In the genomic region with DNA sequence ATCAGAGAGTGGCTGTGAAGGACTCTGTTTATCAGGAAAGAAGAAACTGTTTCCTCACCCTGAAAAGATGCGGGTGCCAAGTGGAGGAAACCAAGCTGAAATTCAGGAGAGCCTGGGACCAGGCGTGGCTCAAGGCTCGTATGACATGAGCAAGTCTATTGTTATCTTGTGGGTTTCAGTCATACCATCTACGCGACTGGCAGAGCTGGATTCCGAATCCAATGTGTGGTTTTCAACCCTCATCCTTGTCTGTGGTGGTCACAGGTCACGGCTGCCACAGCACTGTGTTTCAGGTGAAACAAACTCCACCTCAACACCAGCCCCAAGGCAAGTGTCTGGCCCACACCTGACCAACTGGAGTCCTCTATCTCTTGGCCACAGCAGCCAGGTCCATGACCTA, we compare ENCODE assay signal across 26 cellular contexts. TPM values are rescaled to one million over a fixed set of nuclear protein-coding genes. Genes with fewer than 3 reads are reported as not detected.
"Had no signal": no experiment of that assay in that cellular context is flagged by ENCODE, and none has a peak within 500 bp of the region (broad histone marks: within the 10 kb centered on the region; RNA-seq: fewer than 3 reads in every experiment).

No MANE protein-coding gene starts in this region.

- H3K9me3 ChIP-seq: gastrocnemius medialis, heart right ventricle, left ventricle myocardium inferior, lower lobe of right lung, ovary, right atrium auricular region, suprapubic skin, thyroid gland, upper lobe of left lung, vagina had no signal

- ATAC-seq: effector memory CD8-positive, alpha-beta T cell; gastrocnemius medialis; heart right ventricle; lower lobe of right lung; natural killer cell treated with Interleukin-12 subunit alpha and Interleukin-12 subunit beta and Interleukin-15 and Interleukin-18, amount 100 ng/mL, for 72 hours; stimulated activated naive CD8-positive, alpha-beta T cell treated with anti-CD3 and anti-CD28 coated beads, Interleukin-15, Interleukin-2, amounts not matched to agents 100 U/mL and 50 U/mL, for 24 hours had no signal

- H3K27ac Mint-ChIP-seq: dendritic cell treated with granulocyte-macrophage colony-stimulating factor and Interleukin-4, amounts not matched to agents 40 ng/mL and 50 ng/mL, for 4 days; effector memory CD8-positive, alpha-beta T cell; natural killer cell treated with Interleukin-12 subunit alpha and Interleukin-12 subunit beta and Interleukin-15 and Interleukin-18, amount 100 ng/mL, for 72 hours; neural progenitor cell had no signal

- DNase-seq: cerebellar nuclear complex; effector memory CD8-positive, alpha-beta T cell; erythroblast; gastrocnemius medialis; heart right ventricle; hypothalamus; left ventricle myocardium inferior; lower lobe of right lung; mesenchymal stem cell; nucleus accumbens; ovary; stimulated activated CD4-positive, alpha-beta T cell treated with anti-CD3 and anti-CD28 coated beads, Interleukin-2, amount 100 ng/mL, for 48 hours; stimulated activated naive CD8-positive, alpha-beta T cell treated with anti-CD3 and anti-CD28 coated beads, Interleukin-15, Interleukin-2, amounts not matched to agents 100 U/mL and 50 U/mL, for 24 hours; thyroid gland; upper lobe of left lung had no signal

- H3K4me1 ChIP-seq: gastrocnemius medialis, heart right ventricle, left ventricle myocardium inferior, lower lobe of right lung, neural progenitor cell, right atrium auricular region, suprapubic skin, thyroid gland, upper lobe of left lung, vagina had no signal

- H3K27ac ChIP-seq: gastrocnemius medialis, heart right ventricle, left ventricle myocardium inferior, lower lobe of right lung, neural progenitor cell, ovary, right atrium auricular region, suprapubic skin, thyroid gland, upper lobe of left lung, vagina had no signal

- H2AFZ ChIP-seq: neural progenitor cell had no signal

- H3K4me3 ChIP-seq: gastrocnemius medialis, heart right ventricle, left ventricle myocardium inferior, lower lobe of right lung, neural progenitor cell, ovary, right atrium auricular region, smooth muscle cell, suprapubic skin, thyroid gland, upper lobe of left lung, vagina had no signal

- H3K9ac ChIP-seq: neural progenitor cell had no signal

- H3K27me3 ChIP-seq: gastrocnemius medialis, neural progenitor cell, ovary, right atrium auricular region, thyroid gland, upper lobe of left lung, vagina had no signal

- H3K9me3 Mint-ChIP-seq: dendritic cell treated with granulocyte-macrophage colony-stimulating factor and Interleukin-4, amounts not matched to agents 40 ng/mL and 50 ng/mL, for 4 days; effector memory CD8-positive, alpha-beta T cell; natural killer cell treated with Interleukin-12 subunit alpha and Interleukin-12 subunit beta and Interleukin-15 and Interleukin-18, amount 100 ng/mL, for 72 hours; neural progenitor cell had no signal

- H3K36me3 Mint-ChIP-seq: natural killer cell treated with Interleukin-12 subunit alpha and Interleukin-12 subunit beta and Interleukin-15 and Interleukin-18, amount 100 ng/mL, for 72 hours; neural progenitor cell had no signal

- FAIRE-seq: colon, islet of Langerhans had no signal

- H3K4me2 ChIP-seq: neural progenitor cell, smooth muscle cell had no signal

- H3K36me3 ChIP-seq: gastrocnemius medialis, heart right ventricle, left ventricle myocardium inferior, lower lobe of right lung, neural progenitor cell, ovary, right atrium auricular region, suprapubic skin, thyroid gland, upper lobe of left lung, vagina had no signal

RNA-seq across cellular contexts. Expression of a gene that starts 9.1 kb away (rescaled TPM):
- total RNA-seq: gastrocnemius medialis; heart right ventricle; left ventricle myocardium inferior; lower lobe of right lung; mononuclear cell; natural killer cell treated with Interleukin-12 subunit alpha and Interleukin-12 subunit beta and Interleukin-15 and Interleukin-18, amount 100 ng/mL, for 72 hours; ovary; posterior vena cava; right atrium auricular region; smooth muscle cell; suprapubic skin; thyroid gland; upper lobe of left lung; vagina had no signal
- polyA plus RNA-seq: heart right ventricle, ovary, smooth muscle cell had no signal
